8 cellular contexts compared by ENCODE assay signal in the genomic region with DNA sequence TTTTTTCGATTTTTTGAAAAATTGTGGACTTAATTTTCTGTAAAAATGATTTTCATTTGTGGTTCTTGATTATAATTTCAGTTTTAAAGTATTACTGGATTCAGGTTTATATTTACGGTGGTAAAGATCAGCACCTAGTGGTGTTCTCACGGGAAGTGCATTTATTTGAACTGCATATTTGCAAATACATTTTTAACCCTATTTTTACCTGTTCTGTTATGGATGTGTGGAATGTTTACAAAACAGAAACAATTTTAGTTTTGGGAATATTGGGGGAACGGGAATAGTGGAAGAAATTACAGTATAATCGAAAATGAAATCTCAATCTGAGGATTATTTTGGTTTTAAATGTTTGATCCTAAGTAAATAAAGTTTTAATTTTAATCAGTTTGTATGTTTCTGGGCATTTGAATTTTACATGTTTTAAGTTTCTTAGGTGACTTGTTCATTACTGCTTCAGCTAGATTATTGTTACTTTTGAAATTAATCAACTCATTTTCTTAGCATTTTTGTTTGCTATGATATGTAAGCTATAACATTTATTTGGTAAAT.
DNase-seq lines count a peak whose midpoint lies in the region; ATAC-seq and TF ChIP-seq lines count a peak whose summit lies in the region.

No MANE protein-coding gene starts in this region.

- H3K4me1 Mint-ChIP-seq in central memory CD8-positive, alpha-beta T cell = peaks cover 30% of the 10 kb centered on the region

- H3K27me3 Mint-ChIP-seq in central memory CD8-positive, alpha-beta T cell = no peaks in the 10 kb centered on the region

- ATAC-seq in central memory CD8-positive, alpha-beta T cell (replicated peaks; ENCODE audit: extremely low read depth, poor library complexity, severe bottlenecking) = no peak
- no peak for ATAC-seq in GM18505 (IDR thresholded peaks at IDR 0.05; ENCODE audit: unreplicated experiment)
- no peak for ATAC-seq in HG03439 (IDR thresholded peaks at IDR 0.05; ENCODE audit: unreplicated experiment)

- H3K36me3 Mint-ChIP-seq in central memory CD8-positive, alpha-beta T cell (ENCODE audit: insufficient read depth) = peaks cover 31% of the 10 kb centered on the region

- peak overlapping the region; percentile 88 for H3K27ac Mint-ChIP-seq in central memory CD8-positive, alpha-beta T cell (ENCODE audit: low read depth)

- H3K9me3 Mint-ChIP-seq in central memory CD8-positive, alpha-beta T cell = no peaks in the 10 kb centered on the region

- DNase-seq in NCI-H2029 (lab: John Stamatoyannopoulos, UW) = peak; percentile 55
- no peak for DNase-seq in NCI-H2029 treated with DMSO at 0.1 percent for 48 hours (lab: John Stamatoyannopoulos, UW)
- peak; percentile 75 for DNase-seq in NCI-H526 treated with DMSO at 0.1 percent for 48 hours (lab: John Stamatoyannopoulos, UW)
- DNase-seq in central memory CD8-positive, alpha-beta T cell (ENCODE audit: low spot score in 2 of 2) = no peak
- DNase-seq in medulla oblongata (ENCODE audit: extremely low spot score) = peak; percentile 56
- DNase-seq in HPDE6-E6E7 (ENCODE audit: extremely low spot score) = no peak

- H3K4me3 Mint-ChIP-seq in central memory CD8-positive, alpha-beta T cell = peak overlapping the region; percentile 76

- TF ChIP-seq POLR2A in GM18505 (IDR thresholded peaks at IDR 0.05; ENCODE audit: borderline replicate concordance, extremely low read depth, insufficient read depth, insufficient read length) = no peak

Comparison
In these comparisons a context has a peak if more than half of its experiments do, and no peak if none do; other contexts are left out.
1. DNase-seq: peak in NCI-H2029 (single experiment), NCI-H526 treated with DMSO at 0.1 percent for 48 hours (single experiment) and medulla oblongata (single experiment); none in NCI-H2029 treated with DMSO at 0.1 percent for 48 hours (single experiment), central memory CD8-positive, alpha-beta T cell (0 of 2) and HPDE6-E6E7 (single experiment).